ENCODE assay signal across 8 cellular contexts in genomic region chrX:37487271-37487670, GRCh38.
"Had no signal": no experiment of that assay in that cellular context is flagged by ENCODE, and none has a peak within 500 bp of the region (broad histone marks: within the 10 kb centered on the region; RNA-seq: fewer than 3 reads in every experiment).

No MANE protein-coding gene starts in this region.

- H3K4me3 ChIP-seq: GM12878 had no signal

- FAIRE-seq: G401.6, GM12878, GM12891, GM12892, GM18507, GM19239 had no signal

- DNase-seq: GDM1, GF-D8 had no signal

- ATAC-seq: GM12878 had no signal
